Comparison of ENCODE assay signal across 12 cellular contexts in genomic region chr2:206031162-206031784, GRCh38. TPM values are rescaled to one million over a fixed set of nuclear protein-coding genes. Genes with fewer than 3 reads are reported as not detected.
A peak's percentile ranks its signal among the peaks of the same experiment; 100 is the strongest.
DNase-seq lines count a peak whose midpoint lies in the region; ATAC-seq, FAIRE-seq and TF ChIP-seq lines count a peak whose summit lies in the region.
"Had no signal": no experiment of that assay in that cellular context is flagged by ENCODE, and none has a peak within 500 bp of the region (broad histone marks: within the 10 kb centered on the region; RNA-seq: fewer than 3 reads in every experiment).

No MANE protein-coding gene starts in this region.

- H3K4me3 ChIP-seq in Peyer's patch: no peak overlapping the region
- H3K4me3 ChIP-seq in kidney (ENCODE audit: low read length in 2 of 2): no peak overlapping the region

- H3K4me1 ChIP-seq in Peyer's patch (no peaks in the 10 kb centered on the region), kidney (ENCODE audit: control insufficient read depth in 1 of 2, insufficient read depth in 1 of 2, low read depth in 1 of 2, low read length in 2 of 2) (no peaks in the 10 kb centered on the region)

- POLR2A ChIA-PET in RWPE1 (lab: Yijun Ruan, JAX; ENCODE audit: low non-redundant PET): no interaction called here

- CTCF ChIA-PET in RWPE1 (lab: Yijun Ruan, JAX): no interaction called here

- FAIRE-seq in kidney (lab: Jason Lieb, UNC): no peak
- FAIRE-seq: GM18507 had no signal

- peaks cover 62% of the 10 kb centered on the region for H3K4me1 Mint-ChIP-seq in activated T-cell treated with anti-CD3 and anti-CD28 coated beads, Interleukin-2, amount 50 U/mL, for 24 hours (ENCODE audit: low read depth)
- H3K4me1 Mint-ChIP-seq: nephron had no signal

- TF ChIP-seq POLR2A in Peyer's patch (IDR thresholded peaks at IDR 0.05): no peak

- peak overlapping the region; percentile 87 for H3K27ac Mint-ChIP-seq in activated T-cell treated with anti-CD3 and anti-CD28 coated beads, Interleukin-2, amount 50 U/mL, for 24 hours

- no peak overlapping the region for H3K4me3 Mint-ChIP-seq in activated T-cell treated with anti-CD3 and anti-CD28 coated beads, Interleukin-2, amount 50 U/mL, for 24 hours
- H3K4me3 Mint-ChIP-seq: nephron had no signal

- no peak for TF ChIP-seq CTCF in RWPE1 (conservative IDR thresholded peaks at IDR 0.05; ENCODE audit: low read depth)
- no peak for TF ChIP-seq CTCF in Peyer's patch (IDR thresholded peaks at IDR 0.05)
- no peak for TF ChIP-seq CTCF in kidney (IDR thresholded peaks at IDR 0.05; ENCODE audit: borderline replicate concordance, extremely low read depth, insufficient read depth)

- peaks cover 29% of the 10 kb centered on the region for H3K9me3 Mint-ChIP-seq in activated T-cell treated with anti-CD3 and anti-CD28 coated beads, Interleukin-2, amount 50 U/mL, for 24 hours

- H3K27ac ChIP-seq in RWPE1 (no peak overlapping the region), Peyer's patch (no peak overlapping the region), kidney (ENCODE audit: low read depth in 2 of 2, low read length in 2 of 2) (no peak overlapping the region)

- intact Hi-C loops in kidney (cut with DNase I): no loop called here

- H3K36me3 Mint-ChIP-seq in activated T-cell treated with anti-CD3 and anti-CD28 coated beads, Interleukin-2, amount 50 U/mL, for 24 hours (ENCODE audit: low read depth): peaks cover 89% of the 10 kb centered on the region

- no peak for DNase-seq in activated T-cell treated with anti-CD3 and anti-CD28 coated beads, Interleukin-2, amount 50 U/mL, for 24 hours
- DNase-seq in activated T-cell treated with anti-CD3 and anti-CD28 coated beads for 4 hours (no peak), RWPE1 (ENCODE audit: low spot score) (peak; percentile 8), renal cortical epithelial cell (ENCODE audit: low read depth) (peak; percentile 53), Peyer's patch (no peak), kidney (no peak)
- no peak for DNase-seq in effector CD8-positive, alpha-beta T cell (lab: John Stamatoyannopoulos, UW)
- DNase-seq: activated naive CD4-positive, alpha-beta T cell treated with Interleukin-2 at 50 U/mL for 16 hours; KBM-7 had no signal

- H3K9ac ChIP-seq in kidney (ENCODE audit: low read length in 2 of 2): no peak overlapping the region

- no peaks in the 10 kb centered on the region for H3K27me3 Mint-ChIP-seq in activated T-cell treated with anti-CD3 and anti-CD28 coated beads, Interleukin-2, amount 50 U/mL, for 24 hours

- no peaks in the 10 kb centered on the region for H3K27me3 ChIP-seq in Peyer's patch

- peak; percentile 47 for ATAC-seq in HG02798 (IDR thresholded peaks at IDR 0.05; ENCODE audit: poor library complexity, unreplicated experiment)

- H3K9me3 ChIP-seq in Peyer's patch (no peaks in the 10 kb centered on the region), kidney (ENCODE audit: control insufficient read depth in 1 of 2, low read length in 2 of 2) (no peaks in the 10 kb centered on the region)

- H3K36me3 ChIP-seq in Peyer's patch (peaks cover 0 to 36% (median 0%) of the 10 kb centered on the region in 3 donors), kidney (ENCODE audit: control insufficient read depth in 1 of 2, insufficient read depth in 2 of 2, low read length in 2 of 2) (peaks cover 0 to 2% of the 10 kb centered on the region in 2 donors)

RNA-seq across cellular contexts. Expression of gene INO80D, which starts 54.7 kb away (rescaled TPM):
- 7.5 and 15.3 TPM in 2 replicates for total RNA-seq in renal cortical epithelial cell
- total RNA-seq in Peyer's patch: 100 to 1,000 TPM in 1 of 4 donors, 10 to 100 TPM in 3; 20.8 to 102 (median 56.4) TPM
- 29.9 TPM for total RNA-seq in kidney
- 1.7 TPM for polyA plus RNA-seq in kidney (ENCODE audit: insufficient read depth, low read depth, low replicate concordance)

Comparison
In these comparisons a context has a peak if more than half of its experiments do, and no peak if none do; other contexts are left out.
1. DNase-seq: peak in RWPE1 (single experiment) and renal cortical epithelial cell (single experiment); none in activated T-cell treated with anti-CD3 and anti-CD28 coated beads, Interleukin-2, amount 50 U/mL, for 24 hours (single experiment), activated T-cell treated with anti-CD3 and anti-CD28 coated beads for 4 hours (single experiment), effector CD8-positive, alpha-beta T cell (single experiment), Peyer's patch (0 of 3) and kidney (single experiment).